In genomic region chrX:11792461-11793421, GRCh38 we compare ENCODE assay signal across 8 cellular contexts. TPM values are rescaled to one million over a fixed set of nuclear protein-coding genes. Genes with fewer than 3 reads are reported as not detected.
DNase-seq lines count a peak whose midpoint lies in the region; ATAC-seq, FAIRE-seq and TF ChIP-seq lines count a peak whose summit lies in the region.

No MANE protein-coding gene starts in this region.

- H3K36me3 Mint-ChIP-seq in T-cell (no peaks in the 10 kb centered on the region), astrocyte (ENCODE audit: low read depth, unreplicated experiment) (no peaks in the 10 kb centered on the region)

- no peak overlapping the region for H3K14ac ChIP-seq in neuronal stem cell (ENCODE audit: low read length)

- H3K27me3 ChIP-seq in astrocyte (ENCODE audit: insufficient read depth, low read length) (no peaks in the 10 kb centered on the region), neuronal stem cell (ENCODE audit: control insufficient read depth in 3 of 3, insufficient read depth in 3 of 3, low read depth in 1 of 3, low read length in 3 of 3) (peaks cover 0 to 27% (median 0%) of the 10 kb centered on the region in 3 experiments)

- ATAC-seq in GM18870 (IDR thresholded peaks at IDR 0.05; ENCODE audit: unreplicated experiment): peak; percentile 85
- peak; percentile 72 for ATAC-seq in HG02870 (IDR thresholded peaks at IDR 0.05; ENCODE audit: unreplicated experiment)
- peak; percentile 75 to 93 (median 84) for ATAC-seq in T-cell (replicated peaks in 1 of 4)

- H2AFZ ChIP-seq in astrocyte (ENCODE audit: low read depth, low read length): no peak overlapping the region
- H2AFZ ChIP-seq in neuronal stem cell (ENCODE audit: low read length): no peak overlapping the region

- H3K27ac ChIP-seq in astrocyte (ENCODE audit: low read depth, low read length) (no peak overlapping the region), neuronal stem cell (replicated peaks; ENCODE audit: low read length) (no peak overlapping the region)

- H3K23ac ChIP-seq in neuronal stem cell (ENCODE audit: low read depth, low read length, poor library complexity): no peak overlapping the region

- H2BK15ac ChIP-seq in neuronal stem cell (ENCODE audit: low read length): no peak overlapping the region

- no peak overlapping the region for H2AK5ac ChIP-seq in neuronal stem cell (ENCODE audit: low read depth, low read length)

- no peak overlapping the region for H2BK12ac ChIP-seq in neuronal stem cell (ENCODE audit: low read length)

- H4K91ac ChIP-seq in neuronal stem cell (ENCODE audit: low read depth, low read length, poor library complexity): no peak overlapping the region

- H4K8ac ChIP-seq in neuronal stem cell (ENCODE audit: low read depth, low read length): no peak overlapping the region

- H3K4ac ChIP-seq in neuronal stem cell (ENCODE audit: low read length): no peak overlapping the region

- H3K79me1 ChIP-seq in neuronal stem cell (ENCODE audit: low read depth, low read length): no peaks in the 10 kb centered on the region

- no peak overlapping the region for H3K4me3 ChIP-seq in astrocyte (ENCODE audit: insufficient read depth, low read depth, low read length)
- H3K4me3 ChIP-seq in neuronal stem cell (ENCODE audit: low read length in 2 of 2): no peak overlapping the region

- peak overlapping the region in 1 of 3 donors; percentile 57 for H3K4me3 Mint-ChIP-seq in T-cell
- no peak overlapping the region for H3K4me3 Mint-ChIP-seq in astrocyte (ENCODE audit: unreplicated experiment)

- H3K27ac Mint-ChIP-seq in T-cell: peak overlapping the region; percentile 44 to 74
- H3K27ac Mint-ChIP-seq in astrocyte (ENCODE audit: unreplicated experiment): no peak overlapping the region

- DNase-seq in T-cell (peak in 32 of 34 experiments; percentile 4 to 62 (median 30)), astrocyte (ENCODE audit: low read depth) (no peak), D721Med (ENCODE audit: insufficient read length, low spot score) (no peak), neuronal stem cell (ENCODE audit: low spot score) (no peak), NCI-H1105 treated with DMSO at 0.1 percent for 48 hours (lab: John Stamatoyannopoulos, UW) (no peak)
- peak; percentile 53 for DNase-seq in stimulated activated naive CD4-positive, alpha-beta T cell treated with Interleukin-2 at 50 U/mL for 16 hours (lab: John Stamatoyannopoulos, UW)

- H4K20me1 ChIP-seq in astrocyte (ENCODE audit: insufficient read depth, low read length): no peaks in the 10 kb centered on the region

- no peaks in the 10 kb centered on the region for H3K9me3 Mint-ChIP-seq in T-cell
- no peaks in the 10 kb centered on the region for H3K9me3 Mint-ChIP-seq in astrocyte (ENCODE audit: unreplicated experiment)

- H3K9me3 ChIP-seq in astrocyte (ENCODE audit: insufficient read depth, low read depth, low read length) (no peaks in the 10 kb centered on the region), neuronal stem cell (replicated peaks in 1 of 2; ENCODE audit: control insufficient read depth in 2 of 2, insufficient read depth in 1 of 2, low read depth in 1 of 2, low read length in 2 of 2) (no peaks in the 10 kb centered on the region)

- no CpG with 5 or more reads among the region's 8 CpGs for WGBS in neuronal stem cell (ENCODE audit: extremely low coverage in 2 of 2, insufficient read length in 2 of 2, insufficient replicate concordance in 1 of 2), 2 donors

- H3K4me1 ChIP-seq in astrocyte (ENCODE audit: insufficient read depth, low read length): no peaks in the 10 kb centered on the region
- H3K4me1 ChIP-seq in neuronal stem cell (ENCODE audit: control insufficient read depth in 2 of 2, insufficient read depth in 1 of 2, low read depth in 1 of 2, low read length in 2 of 2): no peaks in the 10 kb centered on the region

- no peaks in the 10 kb centered on the region for H3K27me3 Mint-ChIP-seq in T-cell
- no peaks in the 10 kb centered on the region for H3K27me3 Mint-ChIP-seq in astrocyte (ENCODE audit: low read depth, unreplicated experiment)

- H2BK5ac ChIP-seq in neuronal stem cell (ENCODE audit: low read length): no peak overlapping the region

- CTCF ChIA-PET in T-cell (lab: Charles Lee): interaction anchor here (0.6 to 1.5 kb wide), 2 partner anchors 18 to 1602 kb away, joined by 3 read pairs; no protein-coding TSS in a partner anchor

- POLR2A ChIA-PET in T-cell (lab: Charles Lee): interaction anchor here in 1 of 2 donors (0.5 to 0.7 kb wide), 2 partner anchors 8 to 83 kb away, joined by 3 to 4 read pairs; no protein-coding TSS in a partner anchor

- peak; percentile 17 for FAIRE-seq in astrocyte (lab: Jason Lieb, UNC)
- no peak for FAIRE-seq in D721Med (lab: Jason Lieb, UNC)

- H2BK120ac ChIP-seq in neuronal stem cell (ENCODE audit: low read depth, low read length): no peak overlapping the region

- no peak overlapping the region for H3K18ac ChIP-seq in neuronal stem cell (ENCODE audit: low read length)

- H3K9ac ChIP-seq in astrocyte (ENCODE audit: low read length) (no peak overlapping the region), neuronal stem cell (ENCODE audit: low read depth, low read length, poor library complexity) (no peak overlapping the region)

- H3K79me2 ChIP-seq in astrocyte (ENCODE audit: insufficient read depth, low read length): no peaks in the 10 kb centered on the region

- H3K4me2 ChIP-seq in astrocyte (ENCODE audit: low read length) (no peak overlapping the region), neuronal stem cell (ENCODE audit: insufficient read depth, low read length, poor library complexity, severe bottlenecking) (no peak overlapping the region)

- H3K4me1 Mint-ChIP-seq in T-cell: peaks cover 32 to 35% (median 34%) of the 10 kb centered on the region in 3 donors
- H3K4me1 Mint-ChIP-seq in astrocyte (ENCODE audit: low read depth, unreplicated experiment): no peaks in the 10 kb centered on the region

- no peak for TF ChIP-seq CTCF in astrocyte (IDR thresholded peaks at IDR 0.05; ENCODE audit: insufficient read depth, low read depth, low read length)
- TF ChIP-seq CTCF in D721Med (IDR thresholded peaks at IDR 0.05; ENCODE audit: insufficient read depth, missing control alignments): no peak

- no peaks in the 10 kb centered on the region for H3K36me3 ChIP-seq in astrocyte (ENCODE audit: insufficient read depth, low read length)
- H3K36me3 ChIP-seq in neuronal stem cell (replicated peaks in 1 of 2; ENCODE audit: control insufficient read depth in 2 of 2, insufficient read depth in 2 of 2, low read length in 2 of 2): no peaks in the 10 kb centered on the region

RNA-seq across cellular contexts. Expression of gene MSL3, which starts 34.7 kb away (rescaled TPM):
- total RNA-seq in T-cell (100 to 1,000 TPM; 109 to 140 (median 133) TPM), astrocyte (24.8 and 29.2 TPM in 2 replicates)
- polyA plus RNA-seq in neuronal stem cell (2013, experiment 1 of 2): 28.7 TPM
- polyA plus RNA-seq in neuronal stem cell (2013, experiment 2 of 2): 28.5 TPM

Comparison
In these comparisons a context has a peak if more than half of its experiments do, and no peak if none do; other contexts are left out.
1. DNase-seq: peak in T-cell (32 of 34) and stimulated activated naive CD4-positive, alpha-beta T cell treated with Interleukin-2 at 50 U/mL for 16 hours (single experiment); none in astrocyte (single experiment), D721Med (single experiment), neuronal stem cell (single experiment) and NCI-H1105 treated with DMSO at 0.1 percent for 48 hours (single experiment).
2. Peak in every context shown above with its lines, with median percentiles within 50 percentile points of each other: ATAC-seq.